ENCODE assay signal across 9 cellular contexts in genomic region chr1:67791686-67792475, GRCh38. TPM values are rescaled to one million over a fixed set of nuclear protein-coding genes. Genes with fewer than 3 reads are reported as not detected.
DNase-seq lines count a peak whose midpoint lies in the region; ATAC-seq, FAIRE-seq and TF ChIP-seq lines count a peak whose summit lies in the region.
"Had no signal": no experiment of that assay in that cellular context is flagged by ENCODE, and none has a peak within 500 bp of the region (broad histone marks: within the 10 kb centered on the region; RNA-seq: fewer than 3 reads in every experiment).

No MANE protein-coding gene starts in this region.

- no peaks in the 10 kb centered on the region for H3K9me3 ChIP-seq in keratinocyte (ENCODE audit: control insufficient read depth, low read depth, low read length)
- no peaks in the 10 kb centered on the region for H3K9me3 ChIP-seq in tibial nerve

- peaks cover 100% of the 10 kb centered on the region for H3K79me2 ChIP-seq in keratinocyte (ENCODE audit: control insufficient read depth, insufficient read depth, low read length)

- no peak overlapping the region for H3K4me3 Mint-ChIP-seq in stimulated activated effector memory CD8-positive, alpha-beta T cell treated with anti-CD3 and anti-CD28 coated beads, Interleukin-12 subunit alpha, Interleukin-12 subunit beta, amount 100 ng/mL, for 72 hours

- H3K9ac ChIP-seq in keratinocyte (ENCODE audit: control insufficient read depth, extremely low read depth, insufficient read depth, low read length): no peak overlapping the region

- DNase-seq in HS-27A (ENCODE audit: low read depth) (peak; percentile 97), brain microvascular endothelial cell (peak; percentile 88), keratinocyte (ENCODE audit: low read depth, low spot score) (no peak), tibial nerve (ENCODE audit: low spot score in 2 of 2) (peak in 1 of 2 donors; percentile 27), cortex of kidney (lab: John Stamatoyannopoulos, UW) (no peak)
- no peak for DNase-seq in stimulated activated effector memory CD8-positive, alpha-beta T cell treated with anti-CD3 and anti-CD28 coated beads, Interleukin-12 subunit alpha, Interleukin-12 subunit beta, amount 100 ng/mL, for 72 hours (ENCODE audit: low spot score in 2 of 2)
- DNase-seq: NK-92 treated with Interleukin-12 subunit alpha and Interleukin-12 subunit beta, amount 100 ng/mL, for 24 hours had no signal

- in situ Hi-C loops in brain microvascular endothelial cell (cut with HindIII; ENCODE audit: low pct_ligation_motif_present, low sequenced_read_pairs): no loop called here

- dilution Hi-C loops in keratinocyte (cut with MboI; ENCODE audit: extremely low pct_ligation_motif_present, low sequenced_read_pairs): no loop called here

- peaks cover 2% of the 10 kb centered on the region for H3K9me1 ChIP-seq in keratinocyte (ENCODE audit: control insufficient read depth, extremely low read depth, insufficient read depth, low read length)

- H2AFZ ChIP-seq in keratinocyte (ENCODE audit: control insufficient read depth, low read length): no peak overlapping the region

- H3K4me1 ChIP-seq in keratinocyte (ENCODE audit: control insufficient read depth, extremely low read depth, insufficient read depth, low read length) (peaks cover 26% of the 10 kb centered on the region), tibial nerve (peaks cover 0 to 81% (median 38%) of the 10 kb centered on the region in 4 donors)

- no peak overlapping the region for H3K27ac Mint-ChIP-seq in stimulated activated effector memory CD8-positive, alpha-beta T cell treated with anti-CD3 and anti-CD28 coated beads, Interleukin-12 subunit alpha, Interleukin-12 subunit beta, amount 100 ng/mL, for 72 hours

- H3K36me3 Mint-ChIP-seq in stimulated activated effector memory CD8-positive, alpha-beta T cell treated with anti-CD3 and anti-CD28 coated beads, Interleukin-12 subunit alpha, Interleukin-12 subunit beta, amount 100 ng/mL, for 72 hours: no peaks in the 10 kb centered on the region

- no peaks in the 10 kb centered on the region for H3K27me3 ChIP-seq in brain microvascular endothelial cell (replicated peaks)
- H3K27me3 ChIP-seq in keratinocyte (ENCODE audit: control insufficient read depth, extremely low read depth, insufficient read depth, low read length): no peaks in the 10 kb centered on the region
- H3K27me3 ChIP-seq in tibial nerve: no peaks in the 10 kb centered on the region

- TF ChIP-seq EP300 in tibial nerve (IDR thresholded peaks at IDR 0.05): peak in 1 of 2 donors; percentile 14

- TF ChIP-seq CTCF in brain microvascular endothelial cell (IDR thresholded peaks at IDR 0.05; ENCODE audit: low read depth, low read length, missing control alignments): no peak
- TF ChIP-seq CTCF in keratinocyte (optimal IDR thresholded peaks at IDR 0.05 in 1 of 3, IDR thresholded peaks at IDR 0.05 in 1 of 3, conservative IDR thresholded peaks at IDR 0.05 in 1 of 3; ENCODE audit: extremely low read depth in 1 of 3, insufficient read depth in 2 of 3, low read length in 3 of 3): no peak
- no peak for TF ChIP-seq CTCF in tibial nerve (IDR thresholded peaks at IDR 0.05)

- ATAC-seq in HG02938 (IDR thresholded peaks at IDR 0.05; ENCODE audit: unreplicated experiment) (no peak), GM18858 (IDR thresholded peaks at IDR 0.05; ENCODE audit: unreplicated experiment) (no peak)
- no peak for ATAC-seq in stimulated activated effector memory CD8-positive, alpha-beta T cell treated with anti-CD3 and anti-CD28 coated beads, Interleukin-12 subunit alpha, Interleukin-12 subunit beta, amount 100 ng/mL, for 72 hours

- no peaks in the 10 kb centered on the region for H3K36me3 ChIP-seq in brain microvascular endothelial cell (replicated peaks)
- H3K36me3 ChIP-seq in keratinocyte (ENCODE audit: control insufficient read depth in 2 of 2, extremely low read depth in 1 of 2, insufficient read depth in 2 of 2, low read length in 2 of 2): peaks cover 2 to 3% of the 10 kb centered on the region in 2 experiments
- H3K36me3 ChIP-seq in tibial nerve: no peaks in the 10 kb centered on the region

- H4K20me1 ChIP-seq in keratinocyte (ENCODE audit: control insufficient read depth, extremely low read depth, insufficient read depth, low read length): peaks cover 21% of the 10 kb centered on the region

- peaks cover 4% of the 10 kb centered on the region for H3K4me1 Mint-ChIP-seq in stimulated activated effector memory CD8-positive, alpha-beta T cell treated with anti-CD3 and anti-CD28 coated beads, Interleukin-12 subunit alpha, Interleukin-12 subunit beta, amount 100 ng/mL, for 72 hours

- peak overlapping the region; percentile 12 for H3K4me3 ChIP-seq in brain microvascular endothelial cell (ENCODE audit: low read depth, low read length)
- H3K4me3 ChIP-seq in keratinocyte (ENCODE audit: control insufficient read depth in 2 of 3, extremely low read depth in 1 of 3, insufficient read depth in 2 of 3, low read depth in 1 of 3, low read length in 3 of 3): no peak overlapping the region
- no peak overlapping the region for H3K4me3 ChIP-seq in tibial nerve

- H3K9me3 Mint-ChIP-seq in stimulated activated effector memory CD8-positive, alpha-beta T cell treated with anti-CD3 and anti-CD28 coated beads, Interleukin-12 subunit alpha, Interleukin-12 subunit beta, amount 100 ng/mL, for 72 hours: no peaks in the 10 kb centered on the region

- 24 to 29% methylated on average over 8 of the region's 8 CpGs for WGBS in tibial nerve, 2 donors

- peak overlapping the region; percentile 22 for H3K4me2 ChIP-seq in keratinocyte (ENCODE audit: control insufficient read depth, extremely low read depth, insufficient read depth, low read depth, low read length)

- TF ChIP-seq POLR2A in tibial nerve (IDR thresholded peaks at IDR 0.05): no peak

- no peak for FAIRE-seq in keratinocyte (lab: Jason Lieb, UNC)

- peak overlapping the region; percentile 90 for H3K27ac ChIP-seq in brain microvascular endothelial cell
- peak overlapping the region; percentile 44 for H3K27ac ChIP-seq in keratinocyte (ENCODE audit: control insufficient read depth, insufficient read depth, low read length)
- H3K27ac ChIP-seq in tibial nerve: peak overlapping the region; percentile 11 to 88 (median 48)

RNA-seq across cellular contexts. Expression of gene GNG12, which starts 41.4 kb away (rescaled TPM):
- 147 to 208 TPM (median 148 TPM) in 3 replicates for polyA plus RNA-seq in keratinocyte
- polyA plus RNA-seq in keratinocyte (2011; ENCODE audit: low read depth): 16.4 TPM
- polyA plus RNA-seq in keratinocyte (2011; cell fraction: cytosol; rRNA removed): 140 and 266 TPM in 2 replicates
- polyA plus RNA-seq in keratinocyte (2011; cell fraction: nucleus; rRNA removed): 81.5 and 104 TPM in 2 replicates
- polyA plus RNA-seq in keratinocyte (2012; ENCODE audit: low replicate concordance): 54.5 and 130 TPM in 2 replicates
- 107 to 201 TPM (median 132 TPM) in 3 replicates for polyA minus RNA-seq in keratinocyte
- polyA minus RNA-seq in keratinocyte (2011; cell fraction: cytosol; rRNA and poly(A)+ RNA removed): 149 TPM
- polyA minus RNA-seq in keratinocyte (2011; cell fraction: nucleus; rRNA and poly(A)+ RNA removed): 61.2 and 122 TPM in 2 replicates
- total RNA-seq in tibial nerve: 10 to 100 TPM; 55.9 to 71.8 (median 68.4) TPM

Comparison
In these comparisons a context has a peak if more than half of its experiments do, and no peak if none do; other contexts are left out.
1. DNase-seq: peak in HS-27A (single experiment) and brain microvascular endothelial cell (single experiment); none in keratinocyte (single experiment), stimulated activated effector memory CD8-positive, alpha-beta T cell treated with anti-CD3 and anti-CD28 coated beads, Interleukin-12 subunit alpha, Interleukin-12 subunit beta, amount 100 ng/mL, for 72 hours (0 of 2) and cortex of kidney (single experiment).
2. Peak in every context shown above with its lines, with median percentiles within 50 percentile points of each other: H3K27ac ChIP-seq.